ENCODE assay signal across 19 cellular contexts in genomic region chr19:1123885-1124677, GRCh38. TPM values are rescaled to one million over a fixed set of nuclear protein-coding genes. Genes with fewer than 3 reads are reported as not detected.
DNase-seq lines count a peak whose midpoint lies in the region; ATAC-seq and TF ChIP-seq lines count a peak whose summit lies in the region.
"Had no signal": no experiment of that assay in that cellular context is flagged by ENCODE, and none has a peak within 500 bp of the region (broad histone marks: within the 10 kb centered on the region; RNA-seq: fewer than 3 reads in every experiment).

No MANE protein-coding gene starts in this region.

- intact Hi-C loops in esophagus muscularis mucosa (cut with DNase I) (no loop called here), sigmoid colon (cut with DNase I) (no loop called here)

- peaks cover 15% of the 10 kb centered on the region for H3K36me3 Mint-ChIP-seq in GM23338 (ENCODE audit: low read depth)

- no peak overlapping the region for H3K4me2 ChIP-seq in GM23338

- ATAC-seq in GM23338 (peak; percentile 10), GM18511 (IDR thresholded peaks at IDR 0.05; ENCODE audit: unreplicated experiment) (no peak)

- no peak for TF ChIP-seq EP300 in esophagus muscularis mucosa (IDR thresholded peaks at IDR 0.05)
- no peak for TF ChIP-seq EP300 in sigmoid colon (IDR thresholded peaks at IDR 0.05)

- WGBS in esophagus muscularis mucosa = 84% methylated on average over 12 of the region's 23 CpGs
- WGBS in sigmoid colon, 2 donors = 91% methylated on average over 23 of the region's 23 CpGs

- H3K27me3 Mint-ChIP-seq in GM23338 (ENCODE audit: insufficient read depth, low read depth, poor library complexity) = peaks cover 2% of the 10 kb centered on the region
- H3K27me3 Mint-ChIP-seq: B cell; CD4-positive, alpha-beta memory T cell; IgD-negative memory B cell had no signal

- H3K4me1 Mint-ChIP-seq in GM23338 = peaks cover 2% of the 10 kb centered on the region
- H3K4me1 Mint-ChIP-seq: B cell had no signal

- TF ChIP-seq CTCF in GM23338 (conservative IDR thresholded peaks at IDR 0.05; ENCODE audit: low read depth in 2 of 2) (no peak), RWPE1 (conservative IDR thresholded peaks at IDR 0.05; ENCODE audit: low read depth) (no peak), esophagus muscularis mucosa (IDR thresholded peaks at IDR 0.05) (no peak), sigmoid colon (IDR thresholded peaks at IDR 0.05) (peak in 1 of 4 experiments; percentile 11), WERI-Rb-1 (IDR thresholded peaks at IDR 0.05; ENCODE audit: low read depth, low read length) (no peak), coronary artery (IDR thresholded peaks at IDR 0.05) (no peak)

- no peak overlapping the region for H2AFZ ChIP-seq in GM23338

- no peaks in the 10 kb centered on the region for H3K4me1 ChIP-seq in GM23338 (ENCODE audit: insufficient read depth)
- peaks cover 0 to 43% (median 39%) of the 10 kb centered on the region in 4 donors for H3K4me1 ChIP-seq in esophagus muscularis mucosa
- H3K4me1 ChIP-seq in sigmoid colon = peaks cover 0 to 24% (median 9%) of the 10 kb centered on the region in 4 donors
- H3K4me1 ChIP-seq: SJCRH30 had no signal

- H3K9me3 Mint-ChIP-seq in GM23338 = no peaks in the 10 kb centered on the region; the same call in 2 of the 3 replicates
- H3K9me3 Mint-ChIP-seq: CD4-positive, alpha-beta memory T cell; H9; IgD-negative memory B cell had no signal

- H3K27me3 ChIP-seq in GM23338 (ENCODE audit: insufficient read depth) (no peaks in the 10 kb centered on the region), esophagus muscularis mucosa (no peaks in the 10 kb centered on the region), sigmoid colon (no peaks in the 10 kb centered on the region), WERI-Rb-1 (ENCODE audit: insufficient read depth, low read depth, severe bottlenecking) (no peaks in the 10 kb centered on the region)
- H3K27me3 ChIP-seq: SJCRH30 had no signal

- no peak overlapping the region for H3K4me3 Mint-ChIP-seq in GM23338
- H3K4me3 Mint-ChIP-seq: B cell; CD4-positive, alpha-beta memory T cell; H9 had no signal

- CTCF ChIA-PET in RWPE1 (lab: Yijun Ruan, JAX) = no interaction called here

- H3K9me2 ChIP-seq in GM23338 (ENCODE audit: insufficient read depth) = no peaks in the 10 kb centered on the region

- H3K9me3 ChIP-seq in esophagus muscularis mucosa (no peaks in the 10 kb centered on the region), sigmoid colon (no peaks in the 10 kb centered on the region), WERI-Rb-1 (ENCODE audit: severe bottlenecking) (no peaks in the 10 kb centered on the region)
- H3K9me3 ChIP-seq: SJCRH30 had no signal

- DNase-seq in GM23338 (ENCODE audit: low spot score) = no peak
- DNase-seq in RWPE1 (ENCODE audit: low spot score) = no peak
- no peak for DNase-seq in esophagus muscularis mucosa (ENCODE audit: extremely low spot score)
- DNase-seq in sigmoid colon = peak; percentile 77
- no peak for DNase-seq in NCI-H69 (lab: John Stamatoyannopoulos, UW)
- DNase-seq in WERI-Rb-1 = no peak
- DNase-seq in coronary artery (ENCODE audit: low spot score) = no peak
- DNase-seq: Calu3; CD4-positive, alpha-beta memory T cell; DMS79; H9; NCI-H187; NCI-H345; NCI-H526 treated with DMSO at 0.1 percent for 48 hours; RPMI8226; SJCRH30 had no signal

- H3K4me3 ChIP-seq in GM23338 = no peak overlapping the region
- no peak overlapping the region for H3K4me3 ChIP-seq in esophagus muscularis mucosa
- H3K4me3 ChIP-seq in sigmoid colon = no peak overlapping the region
- H3K4me3 ChIP-seq in WERI-Rb-1 (ENCODE audit: low read depth, low read length) = no peak overlapping the region
- no peak overlapping the region for H3K4me3 ChIP-seq in coronary artery
- H3K4me3 ChIP-seq: SJCRH30 had no signal

- H3K36me3 ChIP-seq in GM23338 (ENCODE audit: insufficient read depth) (no peaks in the 10 kb centered on the region), esophagus muscularis mucosa (peaks cover 51 to 99% (median 89%) of the 10 kb centered on the region in 4 donors), sigmoid colon (peaks cover 41 to 90% (median 57%) of the 10 kb centered on the region in 4 donors), WERI-Rb-1 (peaks cover 32% of the 10 kb centered on the region)

- no peak overlapping the region for H3K27ac ChIP-seq in GM23338 (ENCODE audit: low read depth)
- peak overlapping the region; percentile 93 for H3K27ac ChIP-seq in RWPE1
- H3K27ac ChIP-seq in esophagus muscularis mucosa (replicated peaks in 1 of 4) = peak overlapping the region in 3 of 4 donors; percentile 31 to 40 (median 31)
- H3K27ac ChIP-seq in sigmoid colon = peak overlapping the region in 3 of 4 donors; percentile 12 to 43 (median 12)
- H3K27ac ChIP-seq in WERI-Rb-1 = no peak overlapping the region
- peak overlapping the region in 1 of 2 donors; percentile 9 for H3K27ac ChIP-seq in coronary artery
- H3K27ac ChIP-seq: SJCRH30 had no signal

- H3K27ac Mint-ChIP-seq in GM23338 = no peak overlapping the region
- H3K27ac Mint-ChIP-seq: B cell; CD4-positive, alpha-beta memory T cell; IgD-negative memory B cell had no signal

- H4K20me1 ChIP-seq in GM23338 (replicated peaks; ENCODE audit: insufficient read depth) = no peaks in the 10 kb centered on the region; the same call in 1 of the 2 replicates

- TF ChIP-seq POLR2A in esophagus muscularis mucosa (IDR thresholded peaks at IDR 0.05; ENCODE audit: low read depth) (no peak), sigmoid colon (IDR thresholded peaks at IDR 0.05) (no peak)

- 0 out of 2 replicates have a peak, but pooled peaks cover 6% of the 10 kb centered on the region for H3F3A ChIP-seq in GM23338 (replicated peaks; ENCODE audit: low read depth)

- POLR2A ChIA-PET in RWPE1 (lab: Yijun Ruan, JAX; ENCODE audit: low non-redundant PET) = no interaction called here

- H3K79me2 ChIP-seq in GM23338 (replicated peaks; ENCODE audit: insufficient read depth) = no peaks in the 10 kb centered on the region

TF ChIP-seq in GM23338, 12 proteins besides CTCF, POLR2A, EP300 and RAD21 (continues in another document):
- TF ChIP-seq EZH2 (IDR thresholded peaks at IDR 0.05; ENCODE audit: low read depth, unreplicated experiment) = no peak
- TF ChIP-seq ZNF114 (CRISPR knock-in tag; IDR thresholded peaks at IDR 0.05) = no peak
- TF ChIP-seq CREB1 (CRISPR knock-in tag; IDR thresholded peaks at IDR 0.05; ENCODE audit: low read depth) = no peak
- no peak for TF ChIP-seq NANOG (IDR thresholded peaks at IDR 0.05; ENCODE audit: borderline replicate concordance)
- no peak for TF ChIP-seq EZH2phosphoT487 (IDR thresholded peaks at IDR 0.05; ENCODE audit: unreplicated experiment)
- TF ChIP-seq POLR2AphosphoS5 (IDR thresholded peaks at IDR 0.05; ENCODE audit: low read depth) = no peak
- TF ChIP-seq ZNF331 (CRISPR knock-in tag; IDR thresholded peaks at IDR 0.05; ENCODE audit: low read depth) = no peak
- TF ChIP-seq REST (IDR thresholded peaks at IDR 0.05; ENCODE audit: unreplicated experiment) = no peak
- TF ChIP-seq STAT1 (IDR thresholded peaks at IDR 0.05; ENCODE audit: unreplicated experiment) = no peak
- TF ChIP-seq JUNB (IDR thresholded peaks at IDR 0.05; ENCODE audit: unreplicated experiment) = no peak

RNA-seq across cellular contexts. Expression of gene GPX4, which starts 20.3 kb away (rescaled TPM):
- 284 and 351 TPM in 2 replicates for total RNA-seq in GM23338 (2014; rRNA removed; shearing (Covaris generic))
- polyA plus RNA-seq in GM23338 (2016; fragmentation: Nextera tagmentation; extraction: Ambion mirVana) = 543 and 573 TPM in 2 replicates
- total RNA-seq in esophagus muscularis mucosa = 100 to 1,000 TPM; 338 to 386 (median 375) TPM
- total RNA-seq in sigmoid colon = 100 to 1,000 TPM; 269 to 433 (median 371) TPM
- polyA plus RNA-seq in sigmoid colon = 100 to 1,000 TPM; 311 to 662 (median 643) TPM

RNA-seq across cellular contexts. Expression of gene POLR2E, which starts 28.9 kb away (rescaled TPM):
- 257 and 303 TPM in 2 replicates for total RNA-seq in GM23338 (2014; rRNA removed; shearing (Covaris generic))
- polyA plus RNA-seq in GM23338 (2016; fragmentation: Nextera tagmentation; extraction: Ambion mirVana) (254 and 286 TPM in 2 replicates), sigmoid colon (100 to 1,000 TPM; 124 to 175 (median 133) TPM)
- total RNA-seq in esophagus muscularis mucosa (100 to 1,000 TPM in 3 of 4 donors, 10 to 100 TPM in 1; 96.8 to 198 (median 135) TPM), sigmoid colon (100 to 1,000 TPM in 2 of 4 donors, 10 to 100 TPM in 2; 82.0 to 203 (median 104) TPM)

RNA-seq across cellular contexts. Expression of gene SBNO2, which starts 50.0 kb away (rescaled TPM):
- total RNA-seq in GM23338 (2014; rRNA removed; shearing (Covaris generic)) = 28.0 and 35.4 TPM in 2 replicates
- polyA plus RNA-seq in GM23338 (2016; fragmentation: Nextera tagmentation; extraction: Ambion mirVana) = 6.3 and 6.9 TPM in 2 replicates
- 100 to 1,000 TPM in 1 of 4 donors, 10 to 100 TPM in 3; 16.2 to 141 (median 30.5) TPM for total RNA-seq in esophagus muscularis mucosa
- total RNA-seq in sigmoid colon = 10 to 100 TPM in 3 of 4 donors, 1 to 10 TPM in 1; 6.8 to 91.9 (median 14.7) TPM
- 10 to 100 TPM; 11.4 to 75.0 (median 14.8) TPM for polyA plus RNA-seq in sigmoid colon

RNA-seq across cellular contexts. Expression of gene ARHGAP45, which starts 57.1 kb away (rescaled TPM):
- total RNA-seq in GM23338 (2014; rRNA removed; shearing (Covaris generic)) = 56.0 and 71.8 TPM in 2 replicates
- 24.7 and 28.3 TPM in 2 replicates for polyA plus RNA-seq in GM23338 (2016; fragmentation: Nextera tagmentation; extraction: Ambion mirVana)
- 10 to 100 TPM; 17.8 to 28.3 (median 21.2) TPM for total RNA-seq in esophagus muscularis mucosa
- total RNA-seq in sigmoid colon = 10 to 100 TPM; 12.8 to 21.6 (median 18.2) TPM
- 100 to 1,000 TPM in 1 of 3 donors, 10 to 100 TPM in 2; 38.6 to 103 (median 39.0) TPM for polyA plus RNA-seq in sigmoid colon

Comparison
In these comparisons a context has a peak if more than half of its experiments do, and no peak if none do; other contexts are left out.
1. H3K27ac ChIP-seq: peak in RWPE1 (single experiment), esophagus muscularis mucosa (3 of 4) and sigmoid colon (3 of 4); none in GM23338 (single experiment) and WERI-Rb-1 (single experiment).